Comparison of ENCODE assay signal across 24 cellular contexts in the genomic region with DNA sequence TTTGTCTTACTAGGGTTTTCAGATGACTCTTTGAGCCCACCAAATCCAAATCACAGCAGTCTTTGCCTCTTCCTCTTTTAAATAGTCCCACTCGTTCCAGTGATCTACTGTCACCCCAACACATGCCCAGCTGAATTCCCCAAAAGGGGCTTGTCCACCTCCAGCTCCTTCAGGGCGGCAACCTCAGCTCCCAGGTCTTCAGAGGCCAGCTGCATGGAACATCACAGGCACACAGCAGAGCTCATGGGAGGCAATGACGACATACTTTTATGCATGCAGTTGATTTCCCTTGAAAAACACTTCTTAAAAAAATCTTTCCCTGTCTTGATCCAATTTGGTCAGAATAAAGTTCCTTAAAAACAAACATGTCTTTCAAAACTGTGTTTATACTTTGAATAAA.
"Had no signal": no experiment of that assay in that cellular context is flagged by ENCODE, and none has a peak within 500 bp of the region (broad histone marks: within the 10 kb centered on the region; RNA-seq: fewer than 3 reads in every experiment).

No MANE protein-coding gene starts in this region.

- H3K27me3 ChIP-seq: esophagus muscularis mucosa, right lobe of liver, spleen, testis, tibial nerve, upper lobe of right lung, vagina had no signal

- H3K36me3 ChIP-seq: esophagus muscularis mucosa, left ventricle myocardium inferior, lower lobe of right lung, right lobe of liver, spleen, upper lobe of right lung, vagina had no signal

- H3K27ac ChIP-seq: coronary artery, epithelial cell of prostate, esophagus muscularis mucosa, left ventricle myocardium inferior, lower lobe of right lung, psoas muscle, right lobe of liver, spleen, testis, upper lobe of right lung, vagina had no signal

- H3K27ac Mint-ChIP-seq: immature natural killer cell; memory B cell; stimulated activated naive B cell treated with anti-CD40 and anti-IgM and Interleukin-4, amounts not matched to agents 10 μg/mL and 1 μg/mL and 100 μg/mL, for 72 hours; stimulated activated naive CD8-positive, alpha-beta T cell treated with anti-CD3 and anti-CD28 coated beads, Interleukin-15, amount 100 ng/mL, for 72 hours had no signal

- ATAC-seq: lower lobe of right lung; psoas muscle; right lobe of liver; stimulated activated naive B cell treated with anti-CD40 and anti-IgM and Interleukin-4, amounts not matched to agents 10 μg/mL and 1 μg/mL and 100 μg/mL, for 72 hours; stimulated activated naive CD8-positive, alpha-beta T cell treated with anti-CD3 and anti-CD28 coated beads, Interleukin-15, amount 100 ng/mL, for 72 hours; upper lobe of right lung had no signal

- H3K4me3 Mint-ChIP-seq: immature natural killer cell; memory B cell; stimulated activated naive B cell treated with anti-CD40 and anti-IgM and Interleukin-4, amounts not matched to agents 10 μg/mL and 1 μg/mL and 100 μg/mL, for 72 hours; stimulated activated naive CD8-positive, alpha-beta T cell treated with anti-CD3 and anti-CD28 coated beads, Interleukin-15, amount 100 ng/mL, for 72 hours had no signal

- H3K9me3 ChIP-seq: lower lobe of right lung, psoas muscle, right lobe of liver, spleen, testis, tibial nerve, upper lobe of right lung, vagina had no signal

- H3K4me1 Mint-ChIP-seq: immature natural killer cell; memory B cell; stimulated activated naive B cell treated with anti-CD40 and anti-IgM and Interleukin-4, amounts not matched to agents 10 μg/mL and 1 μg/mL and 100 μg/mL, for 72 hours; stimulated activated naive CD8-positive, alpha-beta T cell treated with anti-CD3 and anti-CD28 coated beads, Interleukin-15, amount 100 ng/mL, for 72 hours had no signal

- H3K9me3 Mint-ChIP-seq: immature natural killer cell; memory B cell; stimulated activated naive B cell treated with anti-CD40 and anti-IgM and Interleukin-4, amounts not matched to agents 10 μg/mL and 1 μg/mL and 100 μg/mL, for 72 hours; stimulated activated naive CD8-positive, alpha-beta T cell treated with anti-CD3 and anti-CD28 coated beads, Interleukin-15, amount 100 ng/mL, for 72 hours had no signal

- H3K36me3 Mint-ChIP-seq: immature natural killer cell; memory B cell; stimulated activated naive B cell treated with anti-CD40 and anti-IgM and Interleukin-4, amounts not matched to agents 10 μg/mL and 1 μg/mL and 100 μg/mL, for 72 hours had no signal

- FAIRE-seq: keratinocyte had no signal

- H3K4me1 ChIP-seq: left ventricle myocardium inferior, lower lobe of right lung, psoas muscle, right lobe of liver, spleen, testis, upper lobe of right lung had no signal

- H3K4me3 ChIP-seq: coronary artery, esophagus muscularis mucosa, left ventricle myocardium inferior, lower lobe of right lung, psoas muscle, right lobe of liver, spleen, testis, tibial nerve, upper lobe of right lung, vagina had no signal

- H3K27me3 Mint-ChIP-seq: memory B cell; stimulated activated naive B cell treated with anti-CD40 and anti-IgM and Interleukin-4, amounts not matched to agents 10 μg/mL and 1 μg/mL and 100 μg/mL, for 72 hours had no signal

- DNase-seq: effector CD8-positive, alpha-beta T cell; foreskin fibroblast; immature natural killer cell; left ventricle myocardium inferior; lower lobe of right lung; midbrain; psoas muscle; retina; right lobe of liver; spleen; stimulated activated CD4-positive, alpha-beta T cell treated with anti-CD3 and anti-CD28 coated beads, Interleukin-15, amount 100 ng/mL, for 24 hours; stimulated activated CD4-positive, alpha-beta T cell treated with anti-CD3 and anti-CD28 coated beads, Interleukin-1b, Interleukin-23, amount 100 ng/mL, for 48 hours; stimulated activated CD4-positive, alpha-beta T cell treated with anti-CD3 and anti-CD28 coated beads, Interleukin-4, amount 100 ng/mL, for 4 hours; stimulated activated naive B cell treated with anti-CD40 and anti-IgM and Interleukin-4, amounts not matched to agents 10 μg/mL and 1 μg/mL and 100 μg/mL, for 72 hours; stimulated activated naive CD8-positive, alpha-beta T cell treated with anti-CD3 and anti-CD28 coated beads, Interleukin-15, amount 100 ng/mL, for 72 hours; testis; upper lobe of right lung had no signal
